In the genomic region with DNA sequence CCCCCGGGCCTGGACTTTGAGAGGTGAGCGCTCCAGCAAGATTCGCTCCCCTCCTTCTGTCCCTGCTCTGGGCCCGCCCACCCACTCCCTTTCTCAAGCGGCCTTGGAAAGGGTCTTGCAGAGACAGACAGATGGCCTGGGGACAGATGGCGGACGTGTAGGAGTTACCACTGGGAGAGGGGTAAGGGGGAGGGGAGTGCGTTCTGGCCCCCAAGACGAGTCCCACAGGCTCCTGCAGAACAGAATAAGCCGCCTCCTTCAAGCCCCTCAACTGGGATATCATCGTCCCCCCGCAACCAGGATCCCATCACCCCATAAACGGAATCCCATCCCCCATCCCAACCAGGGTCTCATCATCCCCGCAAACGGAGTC, we compare ENCODE assay signal across 8 cellular contexts. TPM values are rescaled to one million over a fixed set of nuclear protein-coding genes. Genes with fewer than 3 reads are reported as not detected.
DNase-seq lines count a peak whose midpoint lies in the region; ATAC-seq, FAIRE-seq and TF ChIP-seq lines count a peak whose summit lies in the region.

No MANE protein-coding gene starts in this region.

- no peak for TF ChIP-seq POLR2A in HepG2 (IDR thresholded peaks at IDR 0.05; ENCODE audit: insufficient read depth in 1 of 2, low read depth in 2 of 2, low read length in 2 of 2)

- peaks cover 46% of the 10 kb centered on the region for H3K4me1 ChIP-seq in HepG2 (ENCODE audit: insufficient read depth, low read length)
- peaks cover 0 to 34% (median 25%) of the 10 kb centered on the region in 4 donors for H3K4me1 ChIP-seq in tibial artery

- peak overlapping the region; percentile 61 for H3K9ac ChIP-seq in HepG2 (ENCODE audit: insufficient read depth, low read depth, low read length)

- no peak for FAIRE-seq in HepG2 (lab: Jason Lieb, UNC)

- H3K4me2 ChIP-seq in HepG2 (ENCODE audit: low read depth, low read length) = peak overlapping the region; percentile 86

- H3K36me3 Mint-ChIP-seq in activated T-cell treated with anti-CD3 and anti-CD28 coated beads, Interleukin-2, amount 50 U/mL, for 4 hours (ENCODE audit: insufficient read depth) = no peaks in the 10 kb centered on the region
- H3K36me3 Mint-ChIP-seq in activated naive CD8-positive, alpha-beta T cell treated with anti-CD3 and anti-CD28 coated beads, Interleukin-2, amount 10 ng/mL, durations not matched to agents 7 days and 5 days = no peaks in the 10 kb centered on the region

- H3K9me3 Mint-ChIP-seq in activated T-cell treated with anti-CD3 and anti-CD28 coated beads, Interleukin-2, amount 50 U/mL, for 4 hours = no peaks in the 10 kb centered on the region
- H3K9me3 Mint-ChIP-seq in activated naive CD8-positive, alpha-beta T cell treated with anti-CD3 and anti-CD28 coated beads, Interleukin-2, amount 10 ng/mL, durations not matched to agents 7 days and 5 days = no peaks in the 10 kb centered on the region

- POLR2A ChIA-PET in activated naive CD8-positive, alpha-beta T cell treated with anti-CD3 and anti-CD28 coated beads, Interleukin-2, amount 10 ng/mL, durations not matched to agents 7 days and 5 days (lab: Charles Lee) = interaction anchor here (1.1 kb wide), 1 partner anchor 59 kb away, joined by 4 read pairs; no protein-coding TSS in a partner anchor
- POLR2A ChIA-PET in HepG2 (lab: Yijun Ruan, JAX) (interaction anchor here (0.7 to 1.4 kb wide), 4 partner anchors 59 to 95 kb away, joined by 3 to 7 read pairs (median 4); no protein-coding TSS in a partner anchor), HEK293T (lab: Yijun Ruan, JAX) (interaction anchor here (0.7 to 1.2 kb wide), 2 partner anchors 60 to 69 kb away, joined by 3 to 4 read pairs; no protein-coding TSS in a partner anchor)

- in situ Hi-C loops in HepG2 (cut with HindIII; ENCODE audit: extremely low pct_ligation_motif_present, low pct_unique_long_range_greater_than_20kb) (loop anchor here (5.0 kb wide), 1 partner anchor 58 kb away; no protein-coding TSS in a partner anchor), G401 (cut with HindIII; ENCODE audit: low sequenced_read_pairs) (no loop called here)

- H3K4me3 ChIP-seq in HepG2 (replicated peaks in 1 of 3; ENCODE audit: insufficient read depth in 1 of 3, low read depth in 2 of 3, low read length in 3 of 3) = peak overlapping the region; percentile 57 to 80 (median 71)
- H3K4me3 ChIP-seq in tibial artery = peak overlapping the region; percentile 43 to 53

- DNase-seq in activated T-cell treated with anti-CD3 and anti-CD28 coated beads, Interleukin-2, amount 50 U/mL, for 4 hours = no peak
- no peak for DNase-seq in activated T-cell treated with anti-CD3 and anti-CD28 coated beads for 4 hours
- no peak for DNase-seq in activated naive CD8-positive, alpha-beta T cell treated with anti-CD3 and anti-CD28 coated beads, Interleukin-2, amount 10 ng/mL, durations not matched to agents 7 days and 5 days
- DNase-seq in HepG2 (ENCODE audit: low spot score) = no peak
- no peak for DNase-seq in tibial artery
- DNase-seq in G401 (ENCODE audit: low spot score) = no peak
- DNase-seq in HEK293T (ENCODE audit: extremely low spot score) = no peak
- no peak for DNase-seq in NCI-H1048 (lab: John Stamatoyannopoulos, UW)

- H3K36me3 ChIP-seq in HepG2 (replicated peaks in 1 of 2; ENCODE audit: control insufficient read depth in 1 of 2, insufficient read depth in 2 of 2, low read length in 2 of 2) (no peaks in the 10 kb centered on the region), tibial artery (no peaks in the 10 kb centered on the region)

- H3K4me3 Mint-ChIP-seq in activated T-cell treated with anti-CD3 and anti-CD28 coated beads, Interleukin-2, amount 50 U/mL, for 4 hours = peak overlapping the region; percentile 54
- H3K4me3 Mint-ChIP-seq in activated naive CD8-positive, alpha-beta T cell treated with anti-CD3 and anti-CD28 coated beads, Interleukin-2, amount 10 ng/mL, durations not matched to agents 7 days and 5 days = peak overlapping the region; percentile 58

- peaks cover 29% of the 10 kb centered on the region for H3K4me1 Mint-ChIP-seq in activated T-cell treated with anti-CD3 and anti-CD28 coated beads, Interleukin-2, amount 50 U/mL, for 4 hours (ENCODE audit: low read depth)
- peaks cover 23% of the 10 kb centered on the region for H3K4me1 Mint-ChIP-seq in activated naive CD8-positive, alpha-beta T cell treated with anti-CD3 and anti-CD28 coated beads, Interleukin-2, amount 10 ng/mL, durations not matched to agents 7 days and 5 days

- H3K27me3 ChIP-seq in HepG2 (ENCODE audit: control insufficient read depth in 1 of 2, insufficient read depth in 2 of 2, low read length in 2 of 2) (no peaks in the 10 kb centered on the region; a peak in 1 of 5 replicates), tibial artery (peaks cover 0 to 29% of the 10 kb centered on the region in 2 donors)

- no peak for TF ChIP-seq CTCF in HepG2 (CRISPR knock-in tag; IDR thresholded peaks at IDR 0.05)
- no peak for TF ChIP-seq CTCF in tibial artery (IDR thresholded peaks at IDR 0.05)

- peak overlapping the region; percentile 43 for H3K27ac Mint-ChIP-seq in activated naive CD8-positive, alpha-beta T cell treated with anti-CD3 and anti-CD28 coated beads, Interleukin-2, amount 10 ng/mL, durations not matched to agents 7 days and 5 days

- intact Hi-C loops in HepG2 (cut with micrococcal nuclease; ENCODE audit: unreplicated experiment) = loop anchor here (2.0 kb wide), 1 partner anchor 47 kb away; no protein-coding TSS in a partner anchor
- intact Hi-C loops in tibial artery (cut with DNase I; ENCODE audit: low total_unique reads) = loop anchor here (5.0 kb wide), 2 partner anchors 58 to 78 kb away; partner anchors contain the start of gene SEMA6B

- H2AFZ ChIP-seq in HepG2 (ENCODE audit: low read length) = no peak overlapping the region

- 5% methylated on average over 14 of the region's 15 CpGs for WGBS in HepG2 (ENCODE audit: low lambda C conversion rate)

- CTCF ChIA-PET in HepG2 (lab: Yijun Ruan, JAX; ENCODE audit: low intra/inter-chr PET ratio, low total read pairs) (interaction anchor here (1.8 to 2.7 kb wide), 3 partner anchors 46 to 68 kb away, joined by 9 to 25 read pairs (median 13); no protein-coding TSS in a partner anchor), HEK293T (lab: Yijun Ruan, JAX) (interaction anchor here (0.5 to 2.1 kb wide), 11 partner anchors 33 to 164 kb away, joined by 3 to 19 read pairs (median 6); partner anchors contain the start of gene HDGFL2)

- TF ChIP-seq EP300 in HepG2 (IDR thresholded peaks at IDR 0.05; ENCODE audit: low read depth in 2 of 2, low read length in 2 of 2) = no peak
- no peak; the same call in 1 of the 2 replicates for TF ChIP-seq EP300 in HepG2 (CRISPR knock-in tag; IDR thresholded peaks at IDR 0.05; ENCODE audit: borderline replicate concordance)

- no peaks in the 10 kb centered on the region for H3K27me3 Mint-ChIP-seq in activated T-cell treated with anti-CD3 and anti-CD28 coated beads, Interleukin-2, amount 50 U/mL, for 4 hours (ENCODE audit: low read depth)
- H3K27me3 Mint-ChIP-seq in activated naive CD8-positive, alpha-beta T cell treated with anti-CD3 and anti-CD28 coated beads, Interleukin-2, amount 10 ng/mL, durations not matched to agents 7 days and 5 days = no peaks in the 10 kb centered on the region

- BruUV-seq in HepG2 (replicated peaks; lab: Mats Ljungman, UMichigan) = no TSS peak

- peaks cover 14% of the 10 kb centered on the region for H3K79me2 ChIP-seq in HepG2 (ENCODE audit: insufficient read depth, low read length)

- H3K9me3 ChIP-seq in HepG2 (ENCODE audit: low read length) (no peaks in the 10 kb centered on the region), tibial artery (no peaks in the 10 kb centered on the region)

- TF ChIP-seq RAD21 in HepG2 (CRISPR knock-in tag; IDR thresholded peaks at IDR 0.05) = no peak

- H3K27ac ChIP-seq in HepG2 (ENCODE audit: extremely low read length, insufficient read depth, low read length) (no peak overlapping the region), tibial artery (no peak overlapping the region)

- ATAC-seq in activated T-cell treated with anti-CD3 and anti-CD28 coated beads, Interleukin-2, amount 50 U/mL, for 4 hours = no peak
- ATAC-seq in activated naive CD8-positive, alpha-beta T cell treated with anti-CD3 and anti-CD28 coated beads, Interleukin-2, amount 10 ng/mL, durations not matched to agents 7 days and 5 days (ENCODE audit: low read depth) = no peak
- ATAC-seq in HepG2 = no peak

- no peaks in the 10 kb centered on the region for H4K20me1 ChIP-seq in HepG2 (ENCODE audit: insufficient read depth, low read length)

RNA-seq across cellular contexts. Expression of gene TNFAIP8L1, which starts 3.6 kb away (rescaled TPM):
- 1 to 10 TPM; 3.2 to 4.0 (median 3.9) TPM for total RNA-seq in activated T-cell treated with anti-CD3 and anti-CD28 coated beads, Interleukin-2, amount 50 U/mL, for 4 hours
- 10 to 100 TPM; 18.9 to 19.5 TPM for total RNA-seq in activated naive CD8-positive, alpha-beta T cell treated with anti-CD3 and anti-CD28 coated beads, Interleukin-2, amount 10 ng/mL, durations not matched to agents 7 days and 5 days
- total RNA-seq in HepG2 (2016; rRNA removed; fragmentation: Illumina TruSeq; extraction: Trizol) = 18.9 and 21.4 TPM in 2 replicates
- 5.7 and 6.2 TPM in 2 replicates for total RNA-seq in HepG2 (2016; cell fraction: cytosol; rRNA removed; fragmentation: Illumina TruSeq; extraction: Trizol; ENCODE audit: low read depth)
- 15.8 and 20.8 TPM in 2 replicates for total RNA-seq in HepG2 (2016; cell fraction: insoluble cytoplasmic fraction; rRNA removed; fragmentation: Illumina TruSeq; extraction: Trizol)
- total RNA-seq in HepG2 (2016; cell fraction: membrane; rRNA removed; fragmentation: Illumina TruSeq; extraction: Trizol) = 17.1 and 17.6 TPM in 2 replicates
- 9.7 and 12.6 TPM in 2 replicates for total RNA-seq in HepG2 (2016; cell fraction: nucleus; rRNA removed; fragmentation: Illumina TruSeq; extraction: Trizol)
- 13.4 and 14.2 TPM in 2 replicates for polyA plus RNA-seq in HepG2 (2011; rRNA removed)
- polyA plus RNA-seq in HepG2 (2011; cell fraction: cytosol; rRNA removed) = 16.1 and 16.8 TPM in 2 replicates
- 7.6 and 8.4 TPM in 2 replicates for polyA plus RNA-seq in HepG2 (2011; cell fraction: nucleus; rRNA removed)
- 11.6 and 15.1 TPM in 2 replicates for polyA plus RNA-seq in HepG2 (2012)
- 5.3 and 5.7 TPM in 2 replicates for polyA plus RNA-seq in HepG2 (2016; cell fraction: cytosol; fragmentation: Illumina TruSeq; extraction: Trizol; ENCODE audit: low read depth)
- polyA plus RNA-seq in HepG2 (2016; cell fraction: insoluble cytoplasmic fraction; fragmentation: Illumina TruSeq; extraction: Trizol; ENCODE audit: low read depth) = 20.0 and 23.7 TPM in 2 replicates
- 13.6 and 14.4 TPM in 2 replicates for polyA plus RNA-seq in HepG2 (2016; cell fraction: membrane; fragmentation: Illumina TruSeq; extraction: Trizol; ENCODE audit: low read depth)
- polyA plus RNA-seq in HepG2 (2016; cell fraction: nucleus; fragmentation: Illumina TruSeq; extraction: Trizol; ENCODE audit: insufficient read depth, low read depth) = 15.4 and 17.2 TPM in 2 replicates
- 2.7 and 20.5 TPM in 2 replicates for polyA minus RNA-seq in HepG2 (2011; rRNA and poly(A)+ RNA removed; ENCODE audit: low replicate concordance)
- polyA minus RNA-seq in HepG2 (2011; cell fraction: cytosol; rRNA and poly(A)+ RNA removed) = 10.1 and 10.4 TPM in 2 replicates
- 8.8 and 9.0 TPM in 2 replicates for polyA minus RNA-seq in HepG2 (2011; cell fraction: nucleus; rRNA and poly(A)+ RNA removed)
- total RNA-seq in G401 (2014; rRNA removed; shearing (Covaris generic)) = 5.7 and 6.6 TPM in 2 replicates

RNA-seq across cellular contexts. Expression of gene MYDGF, which starts 34.4 kb away (rescaled TPM):
- total RNA-seq in activated T-cell treated with anti-CD3 and anti-CD28 coated beads, Interleukin-2, amount 50 U/mL, for 4 hours = 100 to 1,000 TPM; 129 to 150 (median 134) TPM
- 10 to 100 TPM; 33.3 to 34.8 TPM for total RNA-seq in activated naive CD8-positive, alpha-beta T cell treated with anti-CD3 and anti-CD28 coated beads, Interleukin-2, amount 10 ng/mL, durations not matched to agents 7 days and 5 days
- 51.2 and 116 TPM in 2 replicates for total RNA-seq in HepG2 (2016; rRNA removed; fragmentation: Illumina TruSeq; extraction: Trizol)
- total RNA-seq in HepG2 (2016; cell fraction: cytosol; rRNA removed; fragmentation: Illumina TruSeq; extraction: Trizol; ENCODE audit: low read depth) = 22.6 and 23.9 TPM in 2 replicates
- total RNA-seq in HepG2 (2016; cell fraction: insoluble cytoplasmic fraction; rRNA removed; fragmentation: Illumina TruSeq; extraction: Trizol) = 51.8 and 121 TPM in 2 replicates
- total RNA-seq in HepG2 (2016; cell fraction: membrane; rRNA removed; fragmentation: Illumina TruSeq; extraction: Trizol) = 39.4 and 44.5 TPM in 2 replicates
- total RNA-seq in HepG2 (2016; cell fraction: nucleus; rRNA removed; fragmentation: Illumina TruSeq; extraction: Trizol) = 80.0 and 98.1 TPM in 2 replicates
- polyA plus RNA-seq in HepG2 (2011; rRNA removed) = 195 and 198 TPM in 2 replicates
- polyA plus RNA-seq in HepG2 (2011; cell fraction: cytosol; rRNA removed) = 230 and 342 TPM in 2 replicates
- polyA plus RNA-seq in HepG2 (2011; cell fraction: nucleus; rRNA removed) = 115 and 125 TPM in 2 replicates
- polyA plus RNA-seq in HepG2 (2012) = 153 and 214 TPM in 2 replicates
- polyA plus RNA-seq in HepG2 (2016; cell fraction: cytosol; fragmentation: Illumina TruSeq; extraction: Trizol; ENCODE audit: low read depth) = 30.7 and 35.4 TPM in 2 replicates
- 58.1 and 61.6 TPM in 2 replicates for polyA plus RNA-seq in HepG2 (2016; cell fraction: insoluble cytoplasmic fraction; fragmentation: Illumina TruSeq; extraction: Trizol; ENCODE audit: low read depth)
- 39.4 and 41.3 TPM in 2 replicates for polyA plus RNA-seq in HepG2 (2016; cell fraction: membrane; fragmentation: Illumina TruSeq; extraction: Trizol; ENCODE audit: low read depth)
- polyA plus RNA-seq in HepG2 (2016; cell fraction: nucleus; fragmentation: Illumina TruSeq; extraction: Trizol; ENCODE audit: insufficient read depth, low read depth) = 174 and 190 TPM in 2 replicates
- polyA minus RNA-seq in HepG2 (2011; rRNA and poly(A)+ RNA removed; ENCODE audit: low replicate concordance) = 65.4 and 78.5 TPM in 2 replicates
- 53.5 and 66.5 TPM in 2 replicates for polyA minus RNA-seq in HepG2 (2011; cell fraction: cytosol; rRNA and poly(A)+ RNA removed)
- 27.7 and 29.1 TPM in 2 replicates for polyA minus RNA-seq in HepG2 (2011; cell fraction: nucleus; rRNA and poly(A)+ RNA removed)
- 182 and 187 TPM in 2 replicates for total RNA-seq in G401 (2014; rRNA removed; shearing (Covaris generic))
